In the genomic region with DNA sequence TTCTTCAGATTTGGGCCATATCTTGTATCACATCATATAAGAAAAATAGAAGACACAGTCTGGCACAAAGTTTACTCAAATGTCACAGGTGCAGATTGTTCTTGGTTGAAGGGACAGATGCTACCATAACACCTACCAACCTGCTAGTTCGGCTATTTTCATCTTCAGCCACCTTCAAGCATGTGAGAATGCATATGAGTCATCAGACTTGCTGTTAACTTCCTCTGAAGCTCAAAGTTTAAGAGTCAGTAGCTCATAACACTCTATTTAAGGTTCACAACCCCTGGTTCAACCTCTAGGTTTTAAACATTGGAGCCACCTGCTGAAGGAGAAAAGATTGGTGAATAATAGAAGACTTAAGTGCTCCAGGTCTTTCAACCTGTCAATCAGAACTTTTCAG, we compare ENCODE assay signal across 14 cellular contexts.
A peak's percentile ranks its signal among the peaks of the same experiment; 100 is the strongest.
DNase-seq lines count a peak whose midpoint lies in the region; ATAC-seq, FAIRE-seq and TF ChIP-seq lines count a peak whose summit lies in the region.
"Had no signal": no experiment of that assay in that cellular context is flagged by ENCODE, and none has a peak within 500 bp of the region (broad histone marks: within the 10 kb centered on the region; RNA-seq: fewer than 3 reads in every experiment).

No MANE protein-coding gene starts in this region.

- no peaks in the 10 kb centered on the region for H3K79me2 ChIP-seq in GM12878 (ENCODE audit: control insufficient read depth, insufficient read depth, low read length)

- TF ChIP-seq CTCF in GM12878 (IDR thresholded peaks at IDR 0.05 in 2 of 3, conservative IDR thresholded peaks at IDR 0.05 in 1 of 3; ENCODE audit: control insufficient read depth in 2 of 3, extremely low read depth in 1 of 3, insufficient read depth in 1 of 3, low read depth in 3 of 3, low read length in 3 of 3), result no peak
- TF ChIP-seq CTCF in tibial artery (IDR thresholded peaks at IDR 0.05), result no peak

- intact Hi-C loops in GM12878 (cut with micrococcal nuclease; ENCODE audit: unreplicated experiment) (no loop called here), tibial artery (cut with DNase I; ENCODE audit: low total_unique reads) (no loop called here)

- H3K27ac ChIP-seq in GM12878 (ENCODE audit: control insufficient read depth, insufficient read depth), result no peak overlapping the region
- H3K27ac ChIP-seq in tibial artery, result no peak overlapping the region
- H3K27ac ChIP-seq: right atrium auricular region, testis had no signal

- H4K20me1 ChIP-seq in GM12878 (ENCODE audit: control insufficient read depth, insufficient read depth), result no peaks in the 10 kb centered on the region

- SMC1A ChIA-PET in GM12878 (lab: Charles Lee; ENCODE audit: uncharacterized antibody, unreplicated experiment), result interaction anchor here (1.1 kb wide), 1 partner anchor 23 kb away, joined by 3 read pairs; no protein-coding TSS in a partner anchor

- H3K27me3 ChIP-seq in GM12878 (replicated peaks in 1 of 2; ENCODE audit: control insufficient read depth in 2 of 2, insufficient read depth in 2 of 2, low read length in 1 of 2) (no peaks in the 10 kb centered on the region), tibial artery (no peaks in the 10 kb centered on the region)
- H3K27me3 ChIP-seq: right atrium auricular region, testis had no signal

- H3K36me3 ChIP-seq in GM12878 (ENCODE audit: control insufficient read depth in 2 of 2, insufficient read depth in 2 of 2, low read length in 1 of 2) (no peaks in the 10 kb centered on the region), tibial artery (no peaks in the 10 kb centered on the region)
- H3K36me3 ChIP-seq: right atrium auricular region had no signal

- H3K4me3 ChIP-seq in GM12878 (no peak overlapping the region), tibial artery (no peak overlapping the region)
- H3K4me3 ChIP-seq: right atrium auricular region, testis had no signal

- H2AFZ ChIP-seq in GM12878 (ENCODE audit: control insufficient read depth, low read depth, low read length), result no peak overlapping the region

- H3K9ac ChIP-seq in GM12878 (ENCODE audit: control insufficient read depth, insufficient read depth, low read length), result no peak overlapping the region

- no peak for FAIRE-seq in GM12878 (lab: Jason Lieb, UNC)

- 0% methylated on average over 1 of the region's 1 CpG for WGBS in GM12878 (ENCODE audit: insufficient coverage, insufficient replicate concordance, low lambda C conversion rate, missing lambda C conversion rate)

- no peak overlapping the region for H3K4me2 ChIP-seq in GM12878 (ENCODE audit: control insufficient read depth, insufficient read depth)

- RAD21 ChIA-PET in GM12878 (lab: Charles Lee; ENCODE audit: unreplicated experiment), result interaction anchor here (1.1 kb wide), 1 partner anchor 23 kb away, joined by 3 read pairs; no protein-coding TSS in a partner anchor

- no peak for TF ChIP-seq POLR2A in GM12878 (IDR thresholded peaks at IDR 0.05; ENCODE audit: low read depth, low read length)

- CTCF ChIA-PET in GM12878 (lab: Yijun Ruan, JAX), result no interaction called here

- ATAC-seq in GM21390 (IDR thresholded peaks at IDR 0.05; ENCODE audit: unreplicated experiment) (peak; percentile 96), HG03439 (IDR thresholded peaks at IDR 0.05; ENCODE audit: unreplicated experiment) (peak; percentile 88), GM12878 (peak; percentile 62)
- ATAC-seq: effector memory CD8-positive, alpha-beta T cell had no signal

- TF ChIP-seq RAD21 in GM12878 (IDR thresholded peaks at IDR 0.05; ENCODE audit: insufficient read depth, low read depth, low read length), result no peak

- peak; percentile 95 for DNase-seq in DMS79 treated with DMSO at 0.1 percent for 48 hours (lab: John Stamatoyannopoulos, UW)
- DNase-seq in GM12878 (ENCODE audit: low read depth, low spot score), result no peak
- no peak for DNase-seq in tibial artery
- no peak for DNase-seq in NCI-H774 (lab: John Stamatoyannopoulos, UW)
- DNase-seq in SKM-1 (lab: John Stamatoyannopoulos, UW; ENCODE audit: unreplicated experiment), result no peak
- DNase-seq in SKM-1 treated with dmso at 0.1 percent for 144 hours (lab: John Stamatoyannopoulos, UW; ENCODE audit: unreplicated experiment), result no peak
- DNase-seq: activated CD4-positive, alpha-beta memory T cell treated with anti-CD3 and anti-CD28 coated beads for 36 hours; effector memory CD8-positive, alpha-beta T cell; Karpas-422; NCI-H82; testis had no signal

- TF ChIP-seq EP300 in GM12878 (IDR thresholded peaks at IDR 0.05; ENCODE audit: borderline replicate concordance in 1 of 2, control insufficient read depth in 1 of 2, low read depth in 2 of 2, low read length in 2 of 2), result no peak

- H3K9me3 ChIP-seq in GM12878 (replicated peaks; ENCODE audit: control insufficient read depth, insufficient read depth, low read length) (no peaks in the 10 kb centered on the region), tibial artery (no peaks in the 10 kb centered on the region)
- H3K9me3 ChIP-seq: right atrium auricular region, testis had no signal

- H3K4me1 ChIP-seq in GM12878 (ENCODE audit: control insufficient read depth, insufficient read depth, low read length) (no peaks in the 10 kb centered on the region), tibial artery (no peaks in the 10 kb centered on the region)
- H3K4me1 ChIP-seq: right atrium auricular region, testis had no signal

- no TSS peak for BruUV-seq in GM12878 (replicated peaks; lab: Mats Ljungman, UMichigan)

- POLR2A ChIA-PET in GM12878 (lab: Charles Lee), result no interaction called here

- in situ Hi-C loops in GM12878 (cut with MboI), result no loop called here

TF ChIP-seq in GM12878, 131 proteins besides CTCF, POLR2A, EP300 and RAD21:
- TF ChIP-seq KDM1A (IDR thresholded peaks at IDR 0.05; ENCODE audit: borderline replicate concordance) (no peak), PKNOX1 (IDR thresholded peaks at IDR 0.05) (0 out of 2 replicates have a peak, but pooled peaks have one; percentile 25), MLLT1 (IDR thresholded peaks at IDR 0.05) (no peak)
